ENCODE assay signal across 10 cellular contexts in genomic region chr1:7827134-7827955, GRCh38. TPM values are rescaled to one million over a fixed set of nuclear protein-coding genes. Genes with fewer than 3 reads are reported as not detected.
DNase-seq lines count a peak whose midpoint lies in the region; ATAC-seq, FAIRE-seq and TF ChIP-seq lines count a peak whose summit lies in the region.
"Had no signal": no experiment of that assay in that cellular context is flagged by ENCODE, and none has a peak within 500 bp of the region (broad histone marks: within the 10 kb centered on the region; RNA-seq: fewer than 3 reads in every experiment).

No MANE protein-coding gene starts in this region.

- 79 to 88% (median 86%) methylated on average over 39 of the region's 39 CpGs for WGBS in small intestine, 3 donors

- H3K36me3 ChIP-seq in small intestine (ENCODE audit: control insufficient read depth in 2 of 2, insufficient read depth in 2 of 2, low read length in 2 of 2), result peaks cover 0 to 12% of the 10 kb centered on the region in 2 donors

- H3K4me1 Mint-ChIP-seq in WTC11, result no peaks in the 10 kb centered on the region
- H3K4me1 Mint-ChIP-seq in mesothelial cell of epicardium, result peaks cover 5% of the 10 kb centered on the region

- H3K27me3 Mint-ChIP-seq in WTC11 (ENCODE audit: low read depth), result no peaks in the 10 kb centered on the region
- H3K27me3 Mint-ChIP-seq in mesothelial cell of epicardium (ENCODE audit: low read depth), result no peaks in the 10 kb centered on the region

- H3K27ac Mint-ChIP-seq in WTC11 (0 out of 2 replicates have a peak overlapping the region, but pooled peaks have one; percentile 7), mesothelial cell of epicardium (no peak overlapping the region)

- H3K4me1 ChIP-seq in small intestine (ENCODE audit: control insufficient read depth in 2 of 2, insufficient read depth in 1 of 2, low read depth in 1 of 2, low read length in 1 of 2), result no peaks in the 10 kb centered on the region

- no peak for TF ChIP-seq CTCF in WTC11 (IDR thresholded peaks at IDR 0.05)
- no peak for TF ChIP-seq CTCF in mesothelial cell of epicardium (IDR thresholded peaks at IDR 0.05; ENCODE audit: unreplicated experiment)

- no peak overlapping the region for H3K4me3 Mint-ChIP-seq in WTC11
- no peak overlapping the region for H3K4me3 Mint-ChIP-seq in mesothelial cell of epicardium

- no peaks in the 10 kb centered on the region for H3K27me3 ChIP-seq in small intestine (ENCODE audit: control insufficient read depth in 2 of 2, insufficient read depth in 2 of 2, low read length in 2 of 2)

- no peaks in the 10 kb centered on the region for H3K9me3 ChIP-seq in small intestine (ENCODE audit: control insufficient read depth, low read depth)

- FAIRE-seq in small intestine (lab: Jason Lieb, UNC), result no peak

- CTCF ChIA-PET in WTC11 (lab: Charles Lee), result interaction anchor here (1.3 kb wide), 1 partner anchor 159 kb away, joined by 3 read pairs; no protein-coding TSS in a partner anchor

- H3K9me3 Mint-ChIP-seq in WTC11 (no peaks in the 10 kb centered on the region), mesothelial cell of epicardium (no peaks in the 10 kb centered on the region)

- POLR2A ChIA-PET in WTC11 (lab: Charles Lee), result no interaction called here

- H3K36me3 Mint-ChIP-seq in WTC11, result peaks cover 5% of the 10 kb centered on the region
- H3K36me3 Mint-ChIP-seq in mesothelial cell of epicardium, result peaks cover 16% of the 10 kb centered on the region

- no peak overlapping the region for H3K27ac ChIP-seq in small intestine (ENCODE audit: low read depth in 1 of 2, low read length in 1 of 2)
- H3K27ac ChIP-seq: SK-N-MC had no signal

- ATAC-seq in WTC11 (peak; percentile 20; the same call in 1 of the 2 replicates), GM19463 (IDR thresholded peaks at IDR 0.05; ENCODE audit: unreplicated experiment) (no peak)

- H3K4me3 ChIP-seq in small intestine (ENCODE audit: low read depth in 1 of 2, low read length in 2 of 2), result no peak overlapping the region
- H3K4me3 ChIP-seq: SK-N-MC had no signal

- DNase-seq in ELF-1 (ENCODE audit: low read depth, low spot score) (peak; percentile 32), WTC11 (ENCODE audit: low spot score) (no peak), small intestine (peak; percentile 5), A172 (ENCODE audit: low spot score) (no peak), mesothelial cell of epicardium (ENCODE audit: low spot score in 2 of 2, unreplicated experiment in 2 of 2) (no peak), NK-92 (lab: John Stamatoyannopoulos, UW; ENCODE audit: unreplicated experiment) (no peak)
- DNase-seq in central memory CD4-positive, alpha-beta T cell, result peak; percentile 14

TF ChIP-seq in WTC11, 78 proteins besides CTCF, POLR2A, EP300 and RAD21:
- TF ChIP-seq E2F1 (CRISPR knock-in tag; IDR thresholded peaks at IDR 0.05) (no peak), TCF7 (CRISPR knock-in tag; IDR thresholded peaks at IDR 0.05; ENCODE audit: low read depth) (no peak)

RNA-seq across cellular contexts. Expression of gene UTS2, which starts 25.5 kb away (rescaled TPM):
- not detected in 3 replicates for total RNA-seq in WTC11 (2021)
- 1 to 10 TPM in 1 of 3 donors, under 1 TPM in 1, not detected in 1; 0.33 to 1.9 TPM for polyA plus RNA-seq in small intestine
- not detected in 2 replicates for total RNA-seq in A172 (2014; rRNA removed; shearing (Covaris generic))
- not detected in 3 replicates for total RNA-seq in mesothelial cell of epicardium
- total RNA-seq: glomerular endothelial cell had no signal

RNA-seq across cellular contexts. Expression of gene PER3, which starts 43.3 kb away (rescaled TPM):
- total RNA-seq in WTC11 (2021), result 8.5 to 11.1 TPM (median 9.9 TPM) in 3 replicates
- polyA plus RNA-seq in small intestine, result 1 to 10 TPM; 3.1 to 4.9 (median 3.9) TPM
- 6.0 and 6.1 TPM in 2 replicates for total RNA-seq in A172 (2014; rRNA removed; shearing (Covaris generic))
- total RNA-seq in mesothelial cell of epicardium, result 11.1 to 11.5 TPM (median 11.1 TPM) in 3 replicates

RNA-seq across cellular contexts. Expression of gene VAMP3, which starts 56.2 kb away (rescaled TPM):
- 34.7 to 50.2 TPM (median 40.2 TPM) in 3 replicates for total RNA-seq in WTC11 (2021)
- 10 to 100 TPM; 51.8 to 81.9 (median 77.8) TPM for polyA plus RNA-seq in small intestine
- total RNA-seq in A172 (2014; rRNA removed; shearing (Covaris generic)), result 126 and 138 TPM in 2 replicates
- total RNA-seq in mesothelial cell of epicardium, result 76.0 to 78.6 TPM (median 77.2 TPM) in 3 replicates

Comparison
In these comparisons a context has a peak if more than half of its experiments do, and no peak if none do; other contexts are left out.
1. DNase-seq: peak in ELF-1 (single experiment), central memory CD4-positive, alpha-beta T cell (single experiment) and small intestine (single experiment); none in WTC11 (single experiment), A172 (single experiment), mesothelial cell of epicardium (0 of 2) and NK-92 (single experiment).